Comparison of ENCODE assay signal across 23 cellular contexts in genomic region chr21:15355066-15355465, GRCh38.
"Had no signal": no experiment of that assay in that cellular context is flagged by ENCODE, and none has a peak within 500 bp of the region (broad histone marks: within the 10 kb centered on the region; RNA-seq: fewer than 3 reads in every experiment).

No MANE protein-coding gene starts in this region.

- H3K36me3 Mint-ChIP-seq: natural killer cell, WTC11 had no signal

- H3K27ac Mint-ChIP-seq: activated CD4-positive, alpha-beta T cell treated with anti-CD3 and anti-CD28 coated beads for 36 hours; activated naive CD4-positive, alpha-beta T cell treated with anti-CD3 and anti-CD28 coated beads for 36 hours; activated naive CD8-positive, alpha-beta T cell treated with anti-CD3 and anti-CD28 coated beads, Interleukin-2, amount 10 ng/mL, durations not matched to agents 7 days and 5 days; natural killer cell; WTC11 had no signal

- H3K27me3 ChIP-seq: right atrium auricular region, upper lobe of left lung had no signal

- FAIRE-seq: bronchial epithelial cell, islet of Langerhans had no signal

- H3K9me3 Mint-ChIP-seq: activated naive CD4-positive, alpha-beta T cell treated with anti-CD3 and anti-CD28 coated beads for 36 hours; activated T-cell treated with anti-CD3 and anti-CD28 coated beads, Interleukin-2, amount 50 U/mL, for 4 hours; natural killer cell; WTC11 had no signal

- H3K27ac ChIP-seq: prostate gland, right atrium auricular region, thoracic aorta, upper lobe of left lung had no signal

- H3K4me3 Mint-ChIP-seq: activated CD4-positive, alpha-beta T cell treated with anti-CD3 and anti-CD28 coated beads for 36 hours; activated naive CD4-positive, alpha-beta T cell treated with anti-CD3 and anti-CD28 coated beads for 36 hours; activated naive CD8-positive, alpha-beta T cell treated with anti-CD3 and anti-CD28 coated beads, Interleukin-2, amount 10 ng/mL, durations not matched to agents 7 days and 5 days; activated T-cell treated with anti-CD3 and anti-CD28 coated beads, Interleukin-2, amount 50 U/mL, for 4 hours; natural killer cell; WTC11 had no signal

- H3K9me3 ChIP-seq: prostate gland, right atrium auricular region, thoracic aorta, upper lobe of left lung had no signal

- DNase-seq: activated CD4-positive, alpha-beta T cell treated with anti-CD3 and anti-CD28 coated beads for 36 hours; activated CD4-positive, alpha-beta T cell treated with anti-CD3 and anti-CD28 coated beads, Interleukin-2, amount 50 U/mL, for 4 hours; activated CD8-positive, alpha-beta memory T cell treated with anti-CD3 and anti-CD28 coated beads for 24 hours; activated CD8-positive, alpha-beta memory T cell treated with anti-CD3 and anti-CD28 coated beads, Interleukin-2, amount 50 U/mL, for 48 hours; activated effector memory CD4-positive, alpha-beta T cell treated with Interleukin-2 at 50 U/mL for 16 hours; activated naive CD4-positive, alpha-beta T cell treated with anti-CD3 and anti-CD28 coated beads for 36 hours; activated naive CD8-positive, alpha-beta T cell treated with anti-CD3 and anti-CD28 coated beads, Interleukin-2, amount 10 ng/mL, durations not matched to agents 7 days and 5 days; activated T-cell treated with anti-CD3 and anti-CD28 coated beads, Interleukin-2, amount 50 U/mL, for 4 hours; amniotic stem cell; effector CD8-positive, alpha-beta T cell; foreskin melanocyte; midbrain; natural killer cell; stimulated activated CD4-positive, alpha-beta T cell treated with anti-CD3 and anti-CD28 coated beads, Interleukin-4, amount 100 ng/mL, for 24 hours; stimulated activated naive CD4-positive, alpha-beta T cell treated with Interleukin-2 at 50 U/mL for 16 hours; T-helper 9 cell; upper lobe of left lung had no signal

- ATAC-seq: activated CD4-positive, alpha-beta T cell treated with anti-CD3 and anti-CD28 coated beads for 36 hours; activated T-cell treated with anti-CD3 and anti-CD28 coated beads, Interleukin-2, amount 50 U/mL, for 4 hours; natural killer cell; WTC11 had no signal

- H3K4me1 ChIP-seq: prostate gland, right atrium auricular region, upper lobe of left lung had no signal

- H3K4me3 ChIP-seq: prostate gland, right atrium auricular region, thoracic aorta, upper lobe of left lung had no signal

- H3K36me3 ChIP-seq: prostate gland, right atrium auricular region, thoracic aorta, upper lobe of left lung had no signal

- H3K27me3 Mint-ChIP-seq: activated CD4-positive, alpha-beta T cell treated with anti-CD3 and anti-CD28 coated beads for 36 hours; activated naive CD8-positive, alpha-beta T cell treated with anti-CD3 and anti-CD28 coated beads, Interleukin-2, amount 10 ng/mL, durations not matched to agents 7 days and 5 days had no signal
